In genomic region chr14:23118506-23119361, GRCh38 we compare ENCODE assay signal across 1 cellular context.
TF ChIP-seq lines count a peak whose summit lies in the region.

TSS of gene CEBPE (minus strand) at chr14:23119255. CDS start at chr14:23119091, 164 bp downstream.

TF ChIP-seq in IMR-90, 13 proteins besides CTCF, POLR2A, EP300 and RAD21 (continued from another document):
- no peak for TF ChIP-seq USF2 (IDR thresholded peaks at IDR 0.05; ENCODE audit: low read depth, low read length)
TF ChIP-seq in IMR-90: peak in this region for 0.
